ENCODE assay signal across 25 cellular contexts in genomic region chr2:241215421-241215820, GRCh38.
"Had no signal": no experiment of that assay in that cellular context is flagged by ENCODE, and none has a peak within 500 bp of the region (broad histone marks: within the 10 kb centered on the region; RNA-seq: fewer than 3 reads in every experiment).

No MANE protein-coding gene starts in this region.

- ATAC-seq: activated CD4-positive, CD25-positive, alpha-beta regulatory T cell treated with anti-CD3 and anti-CD28 coated beads, Interleukin-2, amount 50 U/mL, for 24 hours; foreskin keratinocyte; left lung; lower lobe of right lung; naive thymus-derived CD4-positive, alpha-beta T cell; T-helper 17 cell had no signal

- H2AFZ ChIP-seq: neural progenitor cell had no signal

- H3K36me3 ChIP-seq: breast epithelium, esophagus muscularis mucosa, heart right ventricle, left lung, lower lobe of right lung, neural progenitor cell, right atrium auricular region, tibial nerve, WERI-Rb-1 had no signal

- H3K9ac ChIP-seq: neural progenitor cell had no signal

- H3K4me3 ChIP-seq: breast epithelium, esophagus muscularis mucosa, heart right ventricle, left lung, lower lobe of right lung, neural progenitor cell, right atrium auricular region, tibial nerve had no signal

- DNase-seq: activated CD4-positive, alpha-beta T cell treated with anti-CD3 and anti-CD28 coated beads for 48 hours; activated CD4-positive, alpha-beta T cell treated with anti-CD3 and anti-CD28 coated beads, Interleukin-2, amount 50 U/mL, for 48 hours; activated CD8-positive, alpha-beta memory T cell treated with anti-CD3 and anti-CD28 coated beads for 24 hours; activated effector memory CD4-positive, alpha-beta T cell treated with anti-CD3 and anti-CD28 coated beads, Interleukin-2, amount 50 U/mL, for 16 hours; activated naive CD4-positive, alpha-beta T cell treated with anti-CD3 and anti-CD28 coated beads for 36 hours; amniotic stem cell; central memory CD4-positive, alpha-beta T cell; effector CD4-positive, alpha-beta T cell; foreskin keratinocyte; heart right ventricle; lower lobe of right lung; mesenchymal stem cell; naive thymus-derived CD4-positive, alpha-beta T cell; stimulated activated CD4-positive, alpha-beta T cell treated with anti-CD3 and anti-CD28 coated beads, Interleukin-2, amount 100 ng/mL, for 48 hours; stimulated activated naive CD4-positive, alpha-beta T cell treated with Interleukin-2 at 50 U/mL for 16 hours; T-helper 17 cell; T1000; WERI-Rb-1 had no signal

- H3K27me3 ChIP-seq: breast epithelium, esophagus muscularis mucosa, right atrium auricular region, tibial nerve had no signal

- H3K27ac ChIP-seq: breast epithelium, esophagus muscularis mucosa, foreskin keratinocyte, heart right ventricle, left lung, lower lobe of right lung, neural progenitor cell, right atrium auricular region, WERI-Rb-1 had no signal

- H3K9me3 ChIP-seq: breast epithelium, esophagus muscularis mucosa, heart right ventricle, left lung, lower lobe of right lung, right atrium auricular region, tibial nerve had no signal
